Comparison of ENCODE assay signal across 25 cellular contexts in genomic region chr5:133758641-133759040, GRCh38.
"Had no signal": no experiment of that assay in that cellular context is flagged by ENCODE, and none has a peak within 500 bp of the region (broad histone marks: within the 10 kb centered on the region; RNA-seq: fewer than 3 reads in every experiment).

No MANE protein-coding gene starts in this region.

- H3K9me3 Mint-ChIP-seq: activated naive CD4-positive, alpha-beta T cell treated with anti-CD3 and anti-CD28 coated beads, Interleukin-2, amount 10 ng/mL, durations not matched to agents 7 days and 5 days; brain; natural killer cell; stimulated activated naive CD8-positive, alpha-beta T cell treated with anti-CD3 and anti-CD28 coated beads, Interleukin-15, Interleukin-2, amounts not matched to agents 100 ng/mL and 50 ng/mL, for 24 hours had no signal

- H3K4me1 Mint-ChIP-seq: activated naive CD4-positive, alpha-beta T cell treated with anti-CD3 and anti-CD28 coated beads, Interleukin-2, amount 10 ng/mL, durations not matched to agents 7 days and 5 days; natural killer cell had no signal

- H3K4me3 Mint-ChIP-seq: activated naive CD4-positive, alpha-beta T cell treated with anti-CD3 and anti-CD28 coated beads, Interleukin-2, amount 10 ng/mL, durations not matched to agents 7 days and 5 days; brain; natural killer cell; stimulated activated naive CD8-positive, alpha-beta T cell treated with anti-CD3 and anti-CD28 coated beads, Interleukin-15, Interleukin-2, amounts not matched to agents 100 ng/mL and 50 ng/mL, for 24 hours had no signal

- H3K36me3 ChIP-seq: esophagus squamous epithelium, gastrocnemius medialis, sigmoid colon, tibial nerve had no signal

- DNase-seq: activated CD4-positive, alpha-beta T cell treated with anti-CD3 and anti-CD28 coated beads, Interleukin-2, amount 50 U/mL, for 4 hours; activated effector memory CD4-positive, alpha-beta T cell treated with anti-CD3 and anti-CD28 coated beads, Interleukin-2, amount 50 U/mL, for 16 hours; activated naive CD4-positive, alpha-beta T cell treated with anti-CD3 and anti-CD28 coated beads, Interleukin-2, amount 10 ng/mL, durations not matched to agents 7 days and 5 days; activated T-cell treated with anti-CD3 and anti-CD28 coated beads, Interleukin-2, amount 50 U/mL, for 48 hours; aorta; caudate nucleus; dermis blood vessel endothelial cell; effector memory CD4-positive, alpha-beta T cell; esophagus squamous epithelium; gastrocnemius medialis; hypothalamus; left ventricle myocardium superior; mammary epithelial cell; midbrain; natural killer cell; retina; sigmoid colon; stimulated activated CD4-positive, alpha-beta T cell treated with anti-CD3 and anti-CD28 coated beads, Interleukin-4, amount 100 ng/mL, for 24 hours had no signal

- H3K27ac Mint-ChIP-seq: activated naive CD4-positive, alpha-beta T cell treated with anti-CD3 and anti-CD28 coated beads, Interleukin-2, amount 10 ng/mL, durations not matched to agents 7 days and 5 days; brain; natural killer cell; progenitor cell of endocrine pancreas; stimulated activated naive CD8-positive, alpha-beta T cell treated with anti-CD3 and anti-CD28 coated beads, Interleukin-15, Interleukin-2, amounts not matched to agents 100 ng/mL and 50 ng/mL, for 24 hours had no signal

- H3K27ac ChIP-seq: esophagus squamous epithelium, gastrocnemius medialis, sigmoid colon, tibial nerve, VCaP had no signal

- H3K36me3 Mint-ChIP-seq: activated naive CD4-positive, alpha-beta T cell treated with anti-CD3 and anti-CD28 coated beads, Interleukin-2, amount 10 ng/mL, durations not matched to agents 7 days and 5 days; brain; natural killer cell had no signal

- H3K4me1 ChIP-seq: esophagus squamous epithelium, gastrocnemius medialis, sigmoid colon, tibial nerve had no signal

- ATAC-seq: gastrocnemius medialis, left ventricle myocardium superior, natural killer cell, SK-N-SH treated with all-trans-retinoic acid at 6 μM for 48 hours had no signal

- H3K9me3 ChIP-seq: esophagus squamous epithelium, gastrocnemius medialis, sigmoid colon, tibial nerve had no signal

- H3K4me3 ChIP-seq: esophagus squamous epithelium, gastrocnemius medialis, sigmoid colon, smooth muscle cell, tibial nerve had no signal
